ENCODE assay signal across 8 cellular contexts in the genomic region with DNA sequence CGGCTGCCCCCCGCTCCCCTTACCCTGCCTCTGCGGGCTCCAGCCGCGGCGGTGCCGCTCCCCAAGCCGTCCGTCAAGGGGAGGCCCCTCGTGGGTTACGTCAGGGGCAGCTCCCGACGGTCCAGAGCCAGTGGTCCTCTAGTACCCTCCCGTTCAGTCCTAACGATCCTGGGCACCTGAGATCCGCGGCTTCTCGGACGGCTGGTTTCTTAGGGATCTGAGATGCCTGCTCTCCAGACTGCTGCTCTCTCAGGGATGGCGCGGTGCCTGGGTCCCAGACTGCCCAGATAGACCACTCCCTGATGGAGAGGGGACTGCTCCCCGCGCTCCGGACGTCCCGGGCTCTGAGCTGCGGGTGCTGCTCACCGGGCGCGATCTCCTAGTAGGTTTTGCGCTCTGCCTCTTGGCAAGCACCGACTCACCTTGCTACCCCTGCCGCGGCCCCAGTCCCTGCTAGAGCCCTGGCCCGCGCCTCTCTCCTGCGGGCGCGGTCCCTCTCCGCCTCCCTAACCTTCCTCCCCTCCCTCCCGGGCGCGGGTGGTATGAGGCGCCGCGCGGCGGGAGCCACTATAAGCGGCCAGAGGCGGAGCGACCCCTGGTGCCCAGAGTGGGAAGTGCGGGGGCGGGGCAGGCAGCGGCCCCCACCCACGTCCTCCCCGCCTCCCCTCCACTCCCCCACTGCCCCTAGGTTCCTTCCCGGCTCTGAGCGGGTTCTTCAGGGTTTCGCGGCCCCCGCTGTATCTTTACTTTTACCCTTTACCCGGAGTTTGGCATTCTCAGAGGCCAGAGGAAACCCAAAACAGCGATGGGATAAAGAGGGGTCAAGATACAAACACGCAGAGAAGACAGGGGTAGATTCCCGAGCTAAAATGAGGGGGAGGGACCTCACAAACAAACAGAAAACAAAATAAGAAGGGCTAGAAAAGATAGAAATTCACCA. TPM values are rescaled to one million over a fixed set of nuclear protein-coding genes. Genes with fewer than 3 reads are reported as not detected.
DNase-seq lines count a peak whose midpoint lies in the region; ATAC-seq and TF ChIP-seq lines count a peak whose summit lies in the region.

A gene (minus strand): TSS at position 544 of the 940 bp plus-strand sequence. CDS start 711 bp downstream, outside the sequence.

- H3K4me1 ChIP-seq in ectodermal cell (ENCODE audit: control insufficient read depth, insufficient read depth, low read length), result peaks cover 20% of the 10 kb centered on the region

- TF ChIP-seq CTCF in GM10248 (IDR thresholded peaks at IDR 0.05; ENCODE audit: control extremely low read depth, extremely low read depth, low read depth, missing control alignments), result peak; percentile 88

- H3K9me3 ChIP-seq in ectodermal cell (ENCODE audit: control insufficient read depth, low read length), result no peaks in the 10 kb centered on the region

- H3K4me3 ChIP-seq in ectodermal cell (ENCODE audit: insufficient read depth, low read depth, low read length), result peak within 1 kb of the TSS; percentile 18

- H3K27ac Mint-ChIP-seq in activated CD4-positive, alpha-beta memory T cell treated with anti-CD3 and anti-CD28 coated beads, Interleukin-2, amount 10 ng/mL, durations not matched to agents 7 days and 5 days, result no peak within 1 kb of the TSS

- peaks cover 100% of the 10 kb centered on the region for H3K27me3 ChIP-seq in ectodermal cell (ENCODE audit: control insufficient read depth, insufficient read depth, low read length, poor library complexity, severe bottlenecking)

- H3K9me3 Mint-ChIP-seq in activated CD4-positive, alpha-beta memory T cell treated with anti-CD3 and anti-CD28 coated beads, Interleukin-2, amount 10 ng/mL, durations not matched to agents 7 days and 5 days, result no peaks in the 10 kb centered on the region

- DNase-seq in GM10248 (ENCODE audit: extremely low spot score), result peak; percentile 89
- peak; percentile 61 for DNase-seq in NCI-H748 treated with DMSO at 0.1 percent for 48 hours (lab: John Stamatoyannopoulos, UW)
- DNase-seq in activated CD4-positive, alpha-beta memory T cell treated with anti-CD3 and anti-CD28 coated beads, Interleukin-2, amount 10 ng/mL, durations not matched to agents 7 days and 5 days, result peak; percentile 87
- DNase-seq in lung microvascular endothelial cell (ENCODE audit: low read depth in 2 of 2), result peak; percentile 67 to 72
- DNase-seq in stimulated activated CD4-positive, alpha-beta T cell treated with anti-CD3 and anti-CD28 coated beads, TNF-alpha, amount 100 ng/mL, for 48 hours (ENCODE audit: low read depth in 3 of 3), result peak; percentile 69 to 84 (median 82)
- no peak for DNase-seq in HPDE6-E6E7 (ENCODE audit: extremely low spot score)

- peaks cover 8% of the 10 kb centered on the region for H3K36me3 Mint-ChIP-seq in activated CD4-positive, alpha-beta memory T cell treated with anti-CD3 and anti-CD28 coated beads, Interleukin-2, amount 10 ng/mL, durations not matched to agents 7 days and 5 days (ENCODE audit: low read depth)

- ATAC-seq in HG03097 (IDR thresholded peaks at IDR 0.05; ENCODE audit: low FRiP score, unreplicated experiment), result peak; percentile 66

- peaks cover 86% of the 10 kb centered on the region for H3K27me3 Mint-ChIP-seq in activated CD4-positive, alpha-beta memory T cell treated with anti-CD3 and anti-CD28 coated beads, Interleukin-2, amount 10 ng/mL, durations not matched to agents 7 days and 5 days

- 3% methylated on average over 65 of the region's 65 CpGs for WGBS in ectodermal cell, 2 experiments

- peak within 1 kb of the TSS; percentile 59 for H3K4me3 Mint-ChIP-seq in activated CD4-positive, alpha-beta memory T cell treated with anti-CD3 and anti-CD28 coated beads, Interleukin-2, amount 10 ng/mL, durations not matched to agents 7 days and 5 days

- H3K27ac ChIP-seq in ectodermal cell (ENCODE audit: insufficient read depth, low read depth, low read length, poor library complexity, severe bottlenecking), result no peak within 1 kb of the TSS

- H3K36me3 ChIP-seq in ectodermal cell (ENCODE audit: control insufficient read depth, insufficient read depth, low read length), result no peaks in the 10 kb centered on the region

- POLR2A ChIA-PET in GM10248 (lab: Yijun Ruan, JAX), result no interaction called here
- POLR2A ChIA-PET in activated CD4-positive, alpha-beta memory T cell treated with anti-CD3 and anti-CD28 coated beads, Interleukin-2, amount 10 ng/mL, durations not matched to agents 7 days and 5 days (lab: Charles Lee), result interaction anchor here (0.6 to 4.1 kb wide), 6 partner anchors 13 to 210 kb away, joined by 3 to 17 read pairs (median 4); a partner anchor contains a TSS

- H3K4me1 Mint-ChIP-seq in activated CD4-positive, alpha-beta memory T cell treated with anti-CD3 and anti-CD28 coated beads, Interleukin-2, amount 10 ng/mL, durations not matched to agents 7 days and 5 days, result peaks cover 19% of the 10 kb centered on the region

- CTCF ChIA-PET in GM10248 (lab: Yijun Ruan, JAX), result interaction anchor here (1.0 to 6.1 kb wide), 11 partner anchors 10 to 92 kb away, joined by 3 to 42 read pairs (median 4); a partner anchor contains a TSS
- CTCF ChIA-PET in activated CD4-positive, alpha-beta memory T cell treated with anti-CD3 and anti-CD28 coated beads, Interleukin-2, amount 10 ng/mL, durations not matched to agents 7 days and 5 days (lab: Charles Lee), result interaction anchor here (0.6 to 7.7 kb wide), 20 partner anchors 10 to 915 kb away, joined by 3 to 51 read pairs (median 3); a partner anchor contains a TSS

RNA-seq across cellular contexts. Expression of the gene that starts here (rescaled TPM):
- total RNA-seq in activated CD4-positive, alpha-beta memory T cell treated with anti-CD3 and anti-CD28 coated beads, Interleukin-2, amount 10 ng/mL, durations not matched to agents 7 days and 5 days, result not detected
- 0.94 TPM for polyA plus RNA-seq in ectodermal cell (2013, experiment 1 of 4)
- 0.53 TPM for polyA plus RNA-seq in ectodermal cell (2013, experiment 2 of 4)
- 1.2 TPM for polyA plus RNA-seq in ectodermal cell (2013, experiment 3 of 4)
- polyA plus RNA-seq in ectodermal cell (2013, experiment 4 of 4), result 1.2 TPM
- not detected in 2 replicates for total RNA-seq in lung microvascular endothelial cell

Comparison
In these comparisons a context has a peak if more than half of its experiments do, and no peak if none do; other contexts are left out.
1. Peak in DNase-seq in activated CD4-positive, alpha-beta memory T cell treated with anti-CD3 and anti-CD28 coated beads, Interleukin-2, amount 10 ng/mL, durations not matched to agents 7 days and 5 days; RNA of the gene not detected or under 1 TPM.
2. Peak in DNase-seq in lung microvascular endothelial cell; RNA of the gene not detected or under 1 TPM.